ENCODE assay signal across 10 cellular contexts in genomic region chr4:53748328-53748772, GRCh38.
DNase-seq lines count a peak whose midpoint lies in the region; ATAC-seq, FAIRE-seq and TF ChIP-seq lines count a peak whose summit lies in the region.
"Had no signal": no experiment of that assay in that cellular context is flagged by ENCODE, and none has a peak within 500 bp of the region (broad histone marks: within the 10 kb centered on the region; RNA-seq: fewer than 3 reads in every experiment).

No MANE protein-coding gene starts in this region.

- DNase-seq in GM19239 (ENCODE audit: insufficient read length, low spot score) (peak; percentile 54), MM.1S (peak; percentile 91), NCI-H526 treated with DMSO at 0.1 percent for 48 hours (lab: John Stamatoyannopoulos, UW) (no peak), NCI-H2081 (lab: John Stamatoyannopoulos, UW) (no peak)
- DNase-seq in activated CD4-positive, alpha-beta T cell treated with anti-CD3 and anti-CD28 coated beads for 1 hour = no peak
- DNase-seq: NCI-H2171 had no signal

- no peaks in the 10 kb centered on the region for H3K36me3 Mint-ChIP-seq in stimulated activated memory B cell treated with anti-CD40 and anti-IgM and Interleukin-4, amounts not matched to agents 10 μg/mL and 1 μg/mL and 100 μg/mL, for 72 hours

- H3K4me3 ChIP-seq in MM.1S (ENCODE audit: low read length) = no peak overlapping the region

- peak overlapping the region; percentile 71 for H3K27ac Mint-ChIP-seq in stimulated activated memory B cell treated with anti-CD40 and anti-IgM and Interleukin-4, amounts not matched to agents 10 μg/mL and 1 μg/mL and 100 μg/mL, for 72 hours

- H2AFZ ChIP-seq in MM.1S (ENCODE audit: low read length) = no peak overlapping the region

- no peak for FAIRE-seq in GM19239 (lab: Jason Lieb, UNC)

- peaks cover 8% of the 10 kb centered on the region for H3K9me3 Mint-ChIP-seq in stimulated activated memory B cell treated with anti-CD40 and anti-IgM and Interleukin-4, amounts not matched to agents 10 μg/mL and 1 μg/mL and 100 μg/mL, for 72 hours

- H3K4me3 Mint-ChIP-seq in stimulated activated memory B cell treated with anti-CD40 and anti-IgM and Interleukin-4, amounts not matched to agents 10 μg/mL and 1 μg/mL and 100 μg/mL, for 72 hours = no peak overlapping the region

- TF ChIP-seq CTCF in MM.1S (IDR thresholded peaks at IDR 0.05; ENCODE audit: low read length) = no peak

- peaks cover 17% of the 10 kb centered on the region for H3F3A ChIP-seq in MM.1S (ENCODE audit: insufficient read depth, low read length)

- peaks cover 57% of the 10 kb centered on the region for H3K4me1 Mint-ChIP-seq in stimulated activated memory B cell treated with anti-CD40 and anti-IgM and Interleukin-4, amounts not matched to agents 10 μg/mL and 1 μg/mL and 100 μg/mL, for 72 hours

- no peaks in the 10 kb centered on the region for H3K79me2 ChIP-seq in MM.1S (ENCODE audit: low read length)

- peaks cover 18% of the 10 kb centered on the region for H3K4me1 ChIP-seq in MM.1S (ENCODE audit: low read length)

- no peaks in the 10 kb centered on the region for H3K27me3 ChIP-seq in MM.1S (replicated peaks; ENCODE audit: insufficient read depth, low read length)
- H3K27me3 ChIP-seq: neutrophil had no signal

- ATAC-seq in HG02840 (IDR thresholded peaks at IDR 0.05; ENCODE audit: low FRiP score, unreplicated experiment) = peak; percentile 92
- ATAC-seq in stimulated activated memory B cell treated with anti-CD40 and anti-IgM and Interleukin-4, amounts not matched to agents 10 μg/mL and 1 μg/mL and 100 μg/mL, for 72 hours = peak; percentile 99

- H3K27me3 Mint-ChIP-seq in stimulated activated memory B cell treated with anti-CD40 and anti-IgM and Interleukin-4, amounts not matched to agents 10 μg/mL and 1 μg/mL and 100 μg/mL, for 72 hours = no peaks in the 10 kb centered on the region

- H3K4me2 ChIP-seq in MM.1S (ENCODE audit: low read depth, low read length) = 0 out of 2 replicates have a peak overlapping the region, but pooled peaks have one; percentile 40

- H3K36me3 ChIP-seq in MM.1S (replicated peaks; ENCODE audit: insufficient read depth, low read length) = no peaks in the 10 kb centered on the region
- H3K36me3 ChIP-seq: neutrophil had no signal

- H3K27ac ChIP-seq in MM.1S (ENCODE audit: low read length) = peak overlapping the region; percentile 41; the same call in 1 of the 2 replicates
- H3K27ac ChIP-seq: neutrophil, VCaP had no signal

- no peaks in the 10 kb centered on the region for H4K20me1 ChIP-seq in MM.1S (ENCODE audit: insufficient read depth, low read length)

- H3K9me2 ChIP-seq in MM.1S (replicated peaks; ENCODE audit: insufficient read depth, low read length) = no peaks in the 10 kb centered on the region

- H3K9me3 ChIP-seq in MM.1S (replicated peaks; ENCODE audit: insufficient read depth, low read length) = no peaks in the 10 kb centered on the region
- H3K9me3 ChIP-seq: neutrophil had no signal

- no peak overlapping the region for H3K9ac ChIP-seq in MM.1S (ENCODE audit: low read length)

Comparison
In these comparisons a context has a peak if more than half of its experiments do, and no peak if none do; other contexts are left out.
1. DNase-seq: peak in GM19239 (single experiment) and MM.1S (single experiment); none in NCI-H526 treated with DMSO at 0.1 percent for 48 hours (single experiment), NCI-H2081 (0 of 2) and activated CD4-positive, alpha-beta T cell treated with anti-CD3 and anti-CD28 coated beads for 1 hour (single experiment).